Comparison of ENCODE assay signal across 1 cellular context in genomic region chr9:133403766-133404439, GRCh38.
A peak's percentile ranks its signal among the peaks of the same experiment; 100 is the strongest.
TF ChIP-seq lines count a peak whose summit lies in the region.

No MANE protein-coding gene starts in this region.

TF ChIP-seq in K562, 482 proteins besides CTCF, POLR2A, EP300 and RAD21:
- TF ChIP-seq ZSCAN29 (IDR thresholded peaks at IDR 0.05) = no peak
- TF ChIP-seq, protein P1, sequence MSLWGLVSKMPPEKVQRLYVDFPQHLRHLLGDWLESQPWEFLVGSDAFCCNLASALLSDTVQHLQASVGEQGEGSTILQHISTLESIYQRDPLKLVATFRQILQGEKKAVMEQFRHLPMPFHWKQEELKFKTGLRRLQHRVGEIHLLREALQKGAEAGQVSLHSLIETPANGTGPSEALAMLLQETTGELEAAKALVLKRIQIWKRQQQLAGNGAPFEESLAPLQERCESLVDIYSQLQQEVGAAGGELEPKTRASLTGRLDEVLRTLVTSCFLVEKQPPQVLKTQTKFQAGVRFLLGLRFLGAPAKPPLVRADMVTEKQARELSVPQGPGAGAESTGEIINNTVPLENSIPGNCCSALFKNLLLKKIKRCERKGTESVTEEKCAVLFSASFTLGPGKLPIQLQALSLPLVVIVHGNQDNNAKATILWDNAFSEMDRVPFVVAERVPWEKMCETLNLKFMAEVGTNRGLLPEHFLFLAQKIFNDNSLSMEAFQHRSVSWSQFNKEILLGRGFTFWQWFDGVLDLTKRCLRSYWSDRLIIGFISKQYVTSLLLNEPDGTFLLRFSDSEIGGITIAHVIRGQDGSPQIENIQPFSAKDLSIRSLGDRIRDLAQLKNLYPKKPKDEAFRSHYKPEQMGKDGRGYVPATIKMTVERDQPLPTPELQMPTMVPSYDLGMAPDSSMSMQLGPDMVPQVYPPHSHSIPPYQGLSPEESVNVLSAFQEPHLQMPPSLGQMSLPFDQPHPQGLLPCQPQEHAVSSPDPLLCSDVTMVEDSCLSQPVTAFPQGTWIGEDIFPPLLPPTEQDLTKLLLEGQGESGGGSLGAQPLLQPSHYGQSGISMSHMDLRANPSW (CRISPR knock-in tag; IDR thresholded peaks at IDR 0.05) = no peak
- no peak for TF ChIP-seq RNF2 (IDR thresholded peaks at IDR 0.05)
- no peak for TF ChIP-seq SP2 (IDR thresholded peaks at IDR 0.05; ENCODE audit: extremely low read depth, low read depth, low read length, poor library complexity, severe bottlenecking)
- peak; percentile 60 for TF ChIP-seq SUPT5H (IDR thresholded peaks at IDR 0.05)
- TF ChIP-seq ZZZ3 (IDR thresholded peaks at IDR 0.05) = no peak
- TF ChIP-seq KAT2B (IDR thresholded peaks at IDR 0.05; ENCODE audit: low read depth, low read length) = no peak
- TF ChIP-seq POLR2G (IDR thresholded peaks at IDR 0.05; ENCODE audit: low read depth, low read length) = peak; percentile 72
- peak; percentile 42; the same call in 1 of the 2 replicates for TF ChIP-seq STAG1 (CRISPR knock-in tag; IDR thresholded peaks at IDR 0.05; ENCODE audit: borderline replicate concordance)
- 0 out of 2 replicates have a peak, but pooled peaks have one; percentile 18 for TF ChIP-seq RB1 (IDR thresholded peaks at IDR 0.05; ENCODE audit: low read depth)
- TF ChIP-seq ZNF316 (IDR thresholded peaks at IDR 0.05) = no peak
- TF ChIP-seq BCOR (IDR thresholded peaks at IDR 0.05) = no peak
- no peak for TF ChIP-seq KDM2B (CRISPR knock-in tag; IDR thresholded peaks at IDR 0.05)
- TF ChIP-seq NCOA6 (IDR thresholded peaks at IDR 0.05) = no peak
- peak; percentile 33; the same call in 1 of the 2 replicates for TF ChIP-seq ARID2 (IDR thresholded peaks at IDR 0.05)
- 0 out of 2 replicates have a peak, but pooled peaks have one; percentile 25 for TF ChIP-seq KLF16 (IDR thresholded peaks at IDR 0.05)
- no peak for TF ChIP-seq TRIM24 (IDR thresholded peaks at IDR 0.05)
- no peak for TF ChIP-seq KDM1A (IDR thresholded peaks at IDR 0.05)
- TF ChIP-seq ZNF79 (CRISPR knock-in tag; IDR thresholded peaks at IDR 0.05; ENCODE audit: low read depth) = no peak
- TF ChIP-seq CTCFL (IDR thresholded peaks at IDR 0.05; ENCODE audit: borderline replicate concordance, insufficient read depth, low read depth, low read length, poor library complexity, severe bottlenecking) = peak; percentile 31
- peak; percentile 48; the same call in 1 of the 2 replicates for TF ChIP-seq TFAP4 (CRISPR knock-in tag; IDR thresholded peaks at IDR 0.05; ENCODE audit: borderline replicate concordance)
- no peak for TF ChIP-seq NCOR1 (IDR thresholded peaks at IDR 0.05)
- TF ChIP-seq ZSCAN32 (CRISPR knock-in tag; IDR thresholded peaks at IDR 0.05) = no peak
- 0 out of 2 replicates have a peak, but pooled peaks have one; percentile 5 for TF ChIP-seq RBFOX2 (IDR thresholded peaks at IDR 0.05; ENCODE audit: low read depth, low read length)
- TF ChIP-seq SMC3 (conservative IDR thresholded peaks at IDR 0.05; ENCODE audit: insufficient read depth, low read depth, low read length) = peak; percentile 37; the same call in 1 of the 2 replicates
- no peak for TF ChIP-seq TARDBP (IDR thresholded peaks at IDR 0.05)
- TF ChIP-seq ZNF589 (CRISPR knock-in tag; IDR thresholded peaks at IDR 0.05; ENCODE audit: low read depth) = no peak
- no peak for TF ChIP-seq PRDM10 (IDR thresholded peaks at IDR 0.05; ENCODE audit: partially characterized antibody)
